9 cellular contexts compared by ENCODE assay signal in the genomic region with DNA sequence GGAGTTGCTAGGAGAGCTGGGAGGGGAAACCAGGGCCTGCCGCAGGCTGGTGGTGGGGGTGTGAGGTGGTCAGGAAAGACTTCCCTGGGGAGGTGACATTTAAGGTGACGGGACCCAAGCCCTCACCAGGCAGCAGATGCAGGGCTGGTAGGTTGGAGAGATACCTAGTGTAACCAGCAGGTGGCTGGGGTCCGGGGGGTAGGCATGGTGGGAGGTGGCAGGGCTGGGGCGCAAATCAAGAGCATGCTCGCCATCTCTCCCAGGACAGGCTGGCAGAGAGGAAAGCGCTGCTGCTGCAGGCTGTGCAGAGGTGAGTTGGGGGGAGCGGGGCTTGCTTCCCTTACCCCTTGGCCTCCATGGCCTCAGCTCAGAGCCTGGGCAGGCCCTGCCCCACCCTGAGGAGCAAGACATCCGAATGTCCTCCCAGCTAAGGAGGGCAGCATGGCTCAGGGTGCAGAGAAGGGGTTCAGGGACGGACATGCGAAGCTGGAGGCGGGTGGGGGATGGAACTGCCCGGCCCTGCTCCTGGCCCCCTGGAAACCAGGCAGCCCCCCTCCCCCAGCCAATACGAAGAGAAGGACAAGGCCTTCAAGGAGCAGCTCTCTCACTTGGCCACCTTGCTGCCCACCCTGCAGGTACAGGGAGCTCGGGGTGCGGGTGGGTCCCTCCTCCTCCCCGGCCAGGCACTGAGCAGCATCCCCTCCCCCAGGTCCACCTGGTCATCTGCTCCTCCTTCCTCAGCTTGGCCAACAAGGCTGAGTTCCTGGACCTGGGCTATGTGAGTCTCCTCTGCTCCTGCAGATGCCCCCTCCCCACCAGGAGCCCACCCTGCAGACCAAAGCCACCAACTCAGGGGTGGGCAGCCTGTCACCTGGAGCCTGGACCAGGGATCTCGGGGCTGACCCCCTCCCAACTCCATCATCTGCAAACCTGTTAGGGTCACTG. TPM values are rescaled to one million over a fixed set of nuclear protein-coding genes. Genes with fewer than 3 reads are reported as not detected.
DNase-seq lines count a peak whose midpoint lies in the region; ATAC-seq, FAIRE-seq and TF ChIP-seq lines count a peak whose summit lies in the region.
"Had no signal": no experiment of that assay in that cellular context is flagged by ENCODE, and none has a peak within 500 bp of the region (broad histone marks: within the 10 kb centered on the region; RNA-seq: fewer than 3 reads in every experiment).

No MANE protein-coding gene starts in this region.

- no peak overlapping the region for H3K27ac ChIP-seq in HUES64 (ENCODE audit: low read depth, low read length)
- H3K27ac ChIP-seq: SJSA1 had no signal

- no peaks in the 10 kb centered on the region for H3K9me3 Mint-ChIP-seq in activated naive CD8-positive, alpha-beta T cell treated with anti-CD3 and anti-CD28 coated beads, Interleukin-2, amount 50 U/mL, for 24 hours
- H3K9me3 Mint-ChIP-seq in effector memory CD8-positive, alpha-beta T cell, result no peaks in the 10 kb centered on the region

- no peak for FAIRE-seq in D721Med (lab: Jason Lieb, UNC)

- no peak overlapping the region for H3K4me3 Mint-ChIP-seq in activated naive CD8-positive, alpha-beta T cell treated with anti-CD3 and anti-CD28 coated beads, Interleukin-2, amount 50 U/mL, for 24 hours
- peak overlapping the region in 1 of 2 donors; percentile 31 for H3K4me3 Mint-ChIP-seq in effector memory CD8-positive, alpha-beta T cell

- H3K27me3 Mint-ChIP-seq in activated naive CD8-positive, alpha-beta T cell treated with anti-CD3 and anti-CD28 coated beads, Interleukin-2, amount 50 U/mL, for 24 hours, result peaks cover 35% of the 10 kb centered on the region
- H3K27me3 Mint-ChIP-seq in effector memory CD8-positive, alpha-beta T cell, result peaks cover 0 to 6% of the 10 kb centered on the region in 2 donors

- no peaks in the 10 kb centered on the region for H3K36me3 Mint-ChIP-seq in activated naive CD8-positive, alpha-beta T cell treated with anti-CD3 and anti-CD28 coated beads, Interleukin-2, amount 50 U/mL, for 24 hours (ENCODE audit: low read depth)
- peaks cover 3% of the 10 kb centered on the region for H3K36me3 Mint-ChIP-seq in effector memory CD8-positive, alpha-beta T cell (ENCODE audit: insufficient read depth)

- H3K27me3 ChIP-seq in HUES64 (ENCODE audit: insufficient read depth, low read length) (peaks cover 48% of the 10 kb centered on the region), mucosa of stomach (ENCODE audit: control insufficient read depth, insufficient read depth, low read length) (peaks cover 26% of the 10 kb centered on the region)
- H3K27me3 ChIP-seq: SJSA1 had no signal

- H3K9ac ChIP-seq in HUES64 (ENCODE audit: low read depth, low read length) (0 out of 2 replicates have a peak overlapping the region, but pooled peaks have one; percentile 52), mucosa of stomach (ENCODE audit: low read length) (no peak overlapping the region)

- TF ChIP-seq CTCF in D721Med (IDR thresholded peaks at IDR 0.05; ENCODE audit: insufficient read depth, missing control alignments), result peak; percentile 17

- H3K4me3 ChIP-seq in HUES64 (ENCODE audit: low read length), result peak overlapping the region; percentile 52
- peak overlapping the region; percentile 4 for H3K4me3 ChIP-seq in mucosa of stomach (ENCODE audit: low read length)
- H3K4me3 ChIP-seq: SJSA1 had no signal

- H3K36me3 ChIP-seq in HUES64 (ENCODE audit: insufficient read depth, low read length), result no peaks in the 10 kb centered on the region
- no peaks in the 10 kb centered on the region for H3K36me3 ChIP-seq in mucosa of stomach (ENCODE audit: control insufficient read depth, insufficient read depth, low read length)

- peaks cover 2% of the 10 kb centered on the region for H3K4me1 Mint-ChIP-seq in activated naive CD8-positive, alpha-beta T cell treated with anti-CD3 and anti-CD28 coated beads, Interleukin-2, amount 50 U/mL, for 24 hours
- peaks cover 0 to 8% of the 10 kb centered on the region in 2 donors for H3K4me1 Mint-ChIP-seq in effector memory CD8-positive, alpha-beta T cell (ENCODE audit: low read depth in 2 of 2)

- peak; percentile 17 for ATAC-seq in activated naive CD8-positive, alpha-beta T cell treated with anti-CD3 and anti-CD28 coated beads, Interleukin-2, amount 50 U/mL, for 24 hours
- ATAC-seq in effector memory CD8-positive, alpha-beta T cell (replicated peaks), result no peak

- 79% methylated on average over 17 of the region's 17 CpGs for WGBS in HUES64

- DNase-seq in D721Med (ENCODE audit: insufficient read length, low spot score) (no peak), NCI-H146 (lab: John Stamatoyannopoulos, UW) (no peak), GF-D8 (lab: John Stamatoyannopoulos, UW) (no peak), AML-193 (lab: John Stamatoyannopoulos, UW) (no peak)
- DNase-seq in activated naive CD8-positive, alpha-beta T cell treated with anti-CD3 and anti-CD28 coated beads, Interleukin-2, amount 50 U/mL, for 24 hours, result peak; percentile 25
- DNase-seq in effector memory CD8-positive, alpha-beta T cell, result no peak

- no peak overlapping the region for H3K27ac Mint-ChIP-seq in activated naive CD8-positive, alpha-beta T cell treated with anti-CD3 and anti-CD28 coated beads, Interleukin-2, amount 50 U/mL, for 24 hours
- H3K27ac Mint-ChIP-seq in effector memory CD8-positive, alpha-beta T cell, result no peak overlapping the region

- H3K9me3 ChIP-seq in HUES64 (ENCODE audit: insufficient read depth, low read depth, low read length) (no peaks in the 10 kb centered on the region), mucosa of stomach (ENCODE audit: control insufficient read depth, low read length) (no peaks in the 10 kb centered on the region)
- H3K9me3 ChIP-seq: SJSA1 had no signal

- peaks cover 4% of the 10 kb centered on the region for H3K4me1 ChIP-seq in HUES64 (ENCODE audit: insufficient read depth, low read length)
- peaks cover 20% of the 10 kb centered on the region for H3K4me1 ChIP-seq in mucosa of stomach (ENCODE audit: control insufficient read depth, insufficient read depth, low read length)

RNA-seq across cellular contexts. Expression of a gene that starts 4.0 kb away (rescaled TPM):
- 0.80 TPM for polyA plus RNA-seq in HUES64 (2013, experiment 1 of 2)
- 2.5 TPM for polyA plus RNA-seq in HUES64 (2013, experiment 2 of 2)

RNA-seq across cellular contexts. Expression of a gene that starts 10.5 kb away (rescaled TPM):
- 320 TPM for polyA plus RNA-seq in HUES64 (2013, experiment 1 of 2)
- polyA plus RNA-seq in HUES64 (2013, experiment 2 of 2), result 370 TPM

RNA-seq across cellular contexts. Expression of a gene that starts 25.8 kb away (rescaled TPM):
- polyA plus RNA-seq in HUES64 (2013, experiment 1 of 2), result 95.1 TPM
- 86.5 TPM for polyA plus RNA-seq in HUES64 (2013, experiment 2 of 2)

RNA-seq across cellular contexts. Expression of a gene that starts 29.8 kb away (rescaled TPM):
- polyA plus RNA-seq in HUES64 (2013, experiment 1 of 2), result 0.25 TPM
- polyA plus RNA-seq in HUES64 (2013, experiment 2 of 2), result 0.89 TPM

RNA-seq across cellular contexts. Expression of a gene that starts 34.0 kb away (rescaled TPM):
- polyA plus RNA-seq in HUES64 (2013, experiment 1 of 2), result 40.9 TPM
- polyA plus RNA-seq in HUES64 (2013, experiment 2 of 2), result 47.5 TPM
